ENCODE assay signal across 1 cellular context in genomic region chr18:59067873-59068272, GRCh38.
TF ChIP-seq lines count a peak whose summit lies in the region.

No MANE protein-coding gene starts in this region.

TF ChIP-seq in HCT116, 20 proteins besides CTCF, POLR2A, EP300 and RAD21 (continued from another document):
- TF ChIP-seq REST (IDR thresholded peaks at IDR 0.05; ENCODE audit: low read depth) (no peak), SRF (IDR thresholded peaks at IDR 0.05; ENCODE audit: low read depth) (no peak), CBX3 (IDR thresholded peaks at IDR 0.05; ENCODE audit: low read depth) (no peak)
